14 cellular contexts compared by ENCODE assay signal in genomic region chr1:66505671-66506392, GRCh38. TPM values are rescaled to one million over a fixed set of nuclear protein-coding genes. Genes with fewer than 3 reads are reported as not detected.
DNase-seq lines count a peak whose midpoint lies in the region; ATAC-seq and TF ChIP-seq lines count a peak whose summit lies in the region.
"Had no signal": no experiment of that assay in that cellular context is flagged by ENCODE, and none has a peak within 500 bp of the region (broad histone marks: within the 10 kb centered on the region; RNA-seq: fewer than 3 reads in every experiment).

No MANE protein-coding gene starts in this region.

- ATAC-seq in GM21529 (IDR thresholded peaks at IDR 0.05; ENCODE audit: unreplicated experiment), result no peak
- ATAC-seq: Panc1; stimulated activated naive CD8-positive, alpha-beta T cell treated with anti-CD3 and anti-CD28 coated beads, Interleukin-15, Interleukin-2, amounts not matched to agents 100 U/mL and 50 U/mL, for 24 hours had no signal

- H3K4me3 ChIP-seq in SK-N-SH (ENCODE audit: low read depth in 2 of 2, low read length in 1 of 2) (no peak overlapping the region), fibroblast of pulmonary artery (replicated peaks; ENCODE audit: low read depth, low read length) (no peak overlapping the region)

- H3K4me2 ChIP-seq in SK-N-SH, result no peak overlapping the region

- H3K9me3 ChIP-seq in SK-N-SH, result no peaks in the 10 kb centered on the region

- DNase-seq in GM03348 (ENCODE audit: low spot score), result peak; percentile 18
- DNase-seq in SK-N-SH, result no peak
- DNase-seq in fibroblast of pulmonary artery (ENCODE audit: low read depth), result peak; percentile 31
- DNase-seq in renal cortical epithelial cell (ENCODE audit: low read depth), result peak; percentile 96
- no peak for DNase-seq in stimulated activated CD4-positive, alpha-beta T cell treated with anti-CD3 and anti-CD28 coated beads, Interleukin-2, amount 100 ng/mL, for 24 hours
- DNase-seq in activated CD4-positive, alpha-beta T cell treated with anti-CD3 and anti-CD28 coated beads for 48 hours, result no peak
- DNase-seq in activated gamma-delta T cell treated with Interleukin-2 at 50 U/mL for 16 hours, result no peak
- DNase-seq: activated CD4-positive, alpha-beta memory T cell treated with anti-CD3 and anti-CD28 coated beads, Interleukin-2, amount 10 ng/mL, durations not matched to agents 7 days and 5 days; activated effector memory CD4-positive, alpha-beta T cell treated with Interleukin-2 at 50 U/mL for 16 hours; caudate nucleus; NCI-H510A treated with DMSO at 0.1 percent for 48 hours; stimulated activated naive CD8-positive, alpha-beta T cell treated with anti-CD3 and anti-CD28 coated beads, Interleukin-15, Interleukin-2, amounts not matched to agents 100 U/mL and 50 U/mL, for 24 hours had no signal

- POLR2A ChIA-PET in SK-N-SH (lab: Yijun Ruan, JAX), result no interaction called here

- H3K9ac ChIP-seq in SK-N-SH, result no peak overlapping the region

- H3K36me3 ChIP-seq in SK-N-SH (replicated peaks in 1 of 2; ENCODE audit: control insufficient read depth in 1 of 2, insufficient read depth in 2 of 2, low read length in 1 of 2), result no peaks in the 10 kb centered on the region

- peaks cover 8 to 16% of the 10 kb centered on the region in 2 experiments; a peak in 3 of 4 replicates for H3K4me1 ChIP-seq in SK-N-SH (ENCODE audit: control insufficient read depth in 1 of 2, insufficient read depth in 2 of 2, low read depth in 1 of 2, low read length in 1 of 2)

- H3K27ac ChIP-seq in SK-N-SH (ENCODE audit: low read depth in 2 of 2, low read length in 1 of 2), result peak overlapping the region; percentile 27 to 71

- 65% methylated on average over 5 of the region's 5 CpGs for WGBS in SK-N-SH (ENCODE audit: low lambda C conversion rate)

- H3K27me3 ChIP-seq in SK-N-SH (ENCODE audit: insufficient read depth), result no peaks in the 10 kb centered on the region

- CTCF ChIA-PET in SK-N-SH (lab: Yijun Ruan, JAX), result interaction anchor here (0.7 to 9.9 kb wide), 17 partner anchors 10 to 419 kb away, joined by 3 to 201 read pairs (median 4); partner anchors contain the start of genes DNAI4 and MIER1

- peak overlapping the region; percentile 60; the same call in 1 of the 2 replicates for H2AFZ ChIP-seq in SK-N-SH (ENCODE audit: low read depth)

- peaks cover 7% of the 10 kb centered on the region for H3F3A ChIP-seq in SK-N-SH (replicated peaks; ENCODE audit: insufficient read depth)

- no peaks in the 10 kb centered on the region for H3K9me2 ChIP-seq in SK-N-SH

- TF ChIP-seq RAD21 in SK-N-SH (IDR thresholded peaks at IDR 0.05; ENCODE audit: low read length), result no peak

- TF ChIP-seq CTCF in SK-N-SH (IDR thresholded peaks at IDR 0.05) (no peak), fibroblast of pulmonary artery (IDR thresholded peaks at IDR 0.05; ENCODE audit: low read length, missing control alignments) (no peak)

- H3K79me2 ChIP-seq in SK-N-SH (ENCODE audit: insufficient read depth), result no peaks in the 10 kb centered on the region

- no peaks in the 10 kb centered on the region for H4K20me1 ChIP-seq in SK-N-SH (ENCODE audit: insufficient read depth)

- TF ChIP-seq EP300 in SK-N-SH (IDR thresholded peaks at IDR 0.05; ENCODE audit: borderline replicate concordance in 1 of 2, low read depth in 1 of 2, low read length in 1 of 2), result no peak

TF ChIP-seq in SK-N-SH, 30 proteins besides CTCF, POLR2A, EP300 and RAD21:
- TF ChIP-seq FOSL2 (IDR thresholded peaks at IDR 0.05; ENCODE audit: borderline replicate concordance, low read depth) (peak; percentile 10; the same call in 1 of the 2 replicates), RFX5 (IDR thresholded peaks at IDR 0.05; ENCODE audit: low read length) (no peak), EZH2phosphoT487 (IDR thresholded peaks at IDR 0.05; ENCODE audit: borderline replicate concordance, low read depth) (no peak), FOXJ3 (CRISPR knock-in tag; IDR thresholded peaks at IDR 0.05) (no peak)

RNA-seq across cellular contexts. Expression of gene SGIP1, which starts 28.1 kb away (rescaled TPM):
- 15.5 and 22.1 TPM in 2 replicates for polyA plus RNA-seq in SK-N-SH (2012; rRNA removed)
- 12.4 and 15.1 TPM in 2 replicates for polyA plus RNA-seq in SK-N-SH (2012; cell fraction: cytosol; rRNA removed)
- polyA plus RNA-seq in SK-N-SH (2012; cell fraction: nucleus; rRNA removed), result 35.3 and 68.0 TPM in 2 replicates
- total RNA-seq in renal cortical epithelial cell, result 6.1 and 9.2 TPM in 2 replicates

Comparison
In these comparisons a context has a peak if more than half of its experiments do, and no peak if none do; other contexts are left out.
1. DNase-seq: peak in GM03348 (single experiment), fibroblast of pulmonary artery (single experiment) and renal cortical epithelial cell (single experiment); none in SK-N-SH (single experiment), stimulated activated CD4-positive, alpha-beta T cell treated with anti-CD3 and anti-CD28 coated beads, Interleukin-2, amount 100 ng/mL, for 24 hours (0 of 2), activated CD4-positive, alpha-beta T cell treated with anti-CD3 and anti-CD28 coated beads for 48 hours (single experiment) and activated gamma-delta T cell treated with Interleukin-2 at 50 U/mL for 16 hours (single experiment).